In the genomic region with DNA sequence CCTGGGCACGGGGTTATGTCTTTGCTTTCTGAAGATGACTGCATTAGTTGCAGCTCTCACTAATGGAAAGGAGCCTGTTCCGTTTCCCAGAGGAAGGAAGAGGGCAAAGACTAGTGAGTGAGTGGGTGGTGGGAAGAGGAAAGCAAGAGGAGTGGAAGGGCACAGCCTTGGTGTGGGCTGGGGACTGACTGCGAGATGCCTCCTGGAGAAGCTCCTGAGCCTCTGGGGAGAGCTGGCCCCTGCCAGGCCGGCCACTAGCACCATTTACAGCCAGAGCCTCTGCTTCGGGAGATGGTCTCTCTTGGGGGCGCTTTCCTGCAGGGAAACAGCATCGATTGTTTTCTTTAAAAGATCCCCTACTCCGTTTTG, we compare ENCODE assay signal across 1 cellular context.
TF ChIP-seq lines count a peak whose summit lies in the region.

No MANE protein-coding gene starts in this region.

TF ChIP-seq in A549, 52 proteins besides CTCF, POLR2A, EP300 and RAD21 (continued from another document):
- no peak for TF ChIP-seq GATA3 (IDR thresholded peaks at IDR 0.05; ENCODE audit: borderline replicate concordance)
- no peak for TF ChIP-seq ZC3H11A (IDR thresholded peaks at IDR 0.05)
- no peak for TF ChIP-seq SMC3 (IDR thresholded peaks at IDR 0.05)
- TF ChIP-seq HEYL (CRISPR knock-in tag; IDR thresholded peaks at IDR 0.05) = no peak
- no peak for TF ChIP-seq TFCP2L1 (CRISPR knock-in tag; IDR thresholded peaks at IDR 0.05)
- no peak for TF ChIP-seq MAFK (IDR thresholded peaks at IDR 0.05; ENCODE audit: partially characterized antibody)
- TF ChIP-seq, protein P1, sequence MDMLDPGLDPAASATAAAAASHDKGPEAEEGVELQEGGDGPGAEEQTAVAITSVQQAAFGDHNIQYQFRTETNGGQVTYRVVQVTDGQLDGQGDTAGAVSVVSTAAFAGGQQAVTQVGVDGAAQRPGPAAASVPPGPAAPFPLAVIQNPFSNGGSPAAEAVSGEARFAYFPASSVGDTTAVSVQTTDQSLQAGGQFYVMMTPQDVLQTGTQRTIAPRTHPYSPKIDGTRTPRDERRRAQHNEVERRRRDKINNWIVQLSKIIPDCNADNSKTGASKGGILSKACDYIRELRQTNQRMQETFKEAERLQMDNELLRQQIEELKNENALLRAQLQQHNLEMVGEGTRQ (IDR thresholded peaks at IDR 0.05) = no peak
- no peak for TF ChIP-seq RCOR1 (IDR thresholded peaks at IDR 0.05; ENCODE audit: low read depth, low read length)
- TF ChIP-seq EHF (CRISPR knock-in tag; IDR thresholded peaks at IDR 0.05) = no peak
- no peak for TF ChIP-seq POLR2AphosphoS2 (conservative IDR thresholded peaks at IDR 0.05; ENCODE audit: low read length)
- TF ChIP-seq KDM1A (IDR thresholded peaks at IDR 0.05; ENCODE audit: low read depth) = no peak
